ENCODE assay signal across 8 cellular contexts in the genomic region with DNA sequence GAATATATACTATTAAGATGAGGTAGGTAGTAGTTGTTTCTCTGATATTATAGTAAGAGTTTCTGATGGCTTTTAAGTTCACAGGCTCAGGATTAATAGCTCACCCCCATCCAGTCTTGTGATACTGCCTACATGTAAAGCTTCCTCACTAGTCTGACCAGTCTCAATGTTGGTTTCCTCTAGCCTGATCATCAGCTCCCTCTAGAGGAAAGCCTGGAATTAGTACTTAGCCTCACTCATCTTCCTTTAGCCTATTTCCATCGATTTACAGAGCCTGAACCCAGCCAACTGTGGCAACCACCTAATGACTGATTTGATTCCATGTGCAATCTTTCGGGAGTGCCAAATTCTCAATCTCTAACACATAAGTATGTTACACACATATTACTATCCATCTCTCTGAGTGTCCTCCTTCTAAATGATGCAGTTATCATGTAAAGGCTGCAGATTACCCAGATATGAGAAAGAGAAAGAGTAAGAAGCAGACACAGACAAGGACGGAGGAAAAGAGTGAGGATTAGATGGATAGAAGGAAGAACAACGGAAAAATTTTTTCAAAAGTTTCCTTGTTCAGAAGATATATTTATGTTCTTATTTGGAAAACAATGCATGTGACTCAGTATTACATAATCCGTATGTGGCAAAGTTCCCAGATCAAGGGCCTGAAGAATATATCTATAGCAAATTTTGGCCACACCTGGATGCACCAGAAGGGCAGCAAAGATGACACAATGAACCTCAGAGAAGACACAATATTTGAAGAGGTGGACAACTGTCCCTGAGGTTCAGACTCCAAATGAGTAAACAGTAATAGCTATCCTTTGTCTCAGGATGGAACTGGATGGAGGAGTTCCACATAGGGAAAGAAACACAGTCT.
DNase-seq lines count a peak whose midpoint lies in the region; ATAC-seq and TF ChIP-seq lines count a peak whose summit lies in the region.

No MANE protein-coding gene starts in this region.

- H2AK5ac ChIP-seq in H9 (ENCODE audit: insufficient read length, low read length): no peak overlapping the region

- no peak overlapping the region for H3K56ac ChIP-seq in H9 (ENCODE audit: insufficient read length, low read depth, low read length)

- no peak overlapping the region for H4K8ac ChIP-seq in H9 (replicated peaks; ENCODE audit: insufficient read length, low read depth, low read length)

- no peak overlapping the region for H3T11ph ChIP-seq in H9 (ENCODE audit: low read length)

- H4K20me1 ChIP-seq in H9 (ENCODE audit: control insufficient read depth, insufficient read depth, insufficient read length): no peaks in the 10 kb centered on the region

- H3K4me3 Mint-ChIP-seq in H9 (no peak overlapping the region), nephron progenitor cell (no peak overlapping the region)

- H3K4me3 ChIP-seq in AG10803 (ENCODE audit: low read length) (no peak overlapping the region), stomach (no peak overlapping the region), gastroesophageal sphincter (no peak overlapping the region)

- no peak overlapping the region for H2BK5ac ChIP-seq in H9 (ENCODE audit: insufficient read length, low read length)

- no peaks in the 10 kb centered on the region for H3K27me3 Mint-ChIP-seq in H9 (ENCODE audit: low read depth)
- no peaks in the 10 kb centered on the region for H3K27me3 Mint-ChIP-seq in nephron progenitor cell (ENCODE audit: low read depth, poor library complexity)

- TF ChIP-seq CTCF in AG10803 (conservative IDR thresholded peaks at IDR 0.05; ENCODE audit: low read length) (peak; percentile 51), H9 (conservative IDR thresholded peaks at IDR 0.05) (peak; percentile 77), nephron progenitor cell (IDR thresholded peaks at IDR 0.05) (peak; percentile 70), stomach (IDR thresholded peaks at IDR 0.05) (peak in 2 of 7 experiments; percentile 9 to 18), gastroesophageal sphincter (IDR thresholded peaks at IDR 0.05) (peak in 1 of 4 experiments; percentile 33)

- TF ChIP-seq EP300 in stomach (IDR thresholded peaks at IDR 0.05) (no peak), gastroesophageal sphincter (IDR thresholded peaks at IDR 0.05) (no peak)

- no peaks in the 10 kb centered on the region for H3K23me2 ChIP-seq in H9 (ENCODE audit: insufficient read length, low read depth, low read length, poor library complexity, severe bottlenecking)

- H2BK15ac ChIP-seq in H9 (ENCODE audit: low read depth, low read length): no peak overlapping the region

- no peak overlapping the region for H3K18ac ChIP-seq in H9 (ENCODE audit: insufficient read length, low read depth, low read length)

- H4K5ac ChIP-seq in H9 (ENCODE audit: insufficient read length, low read depth, low read length): no peak overlapping the region

- TF ChIP-seq POLR2A in stomach (IDR thresholded peaks at IDR 0.05) (no peak), gastroesophageal sphincter (IDR thresholded peaks at IDR 0.05) (no peak)

- intact Hi-C loops in stomach (cut with DNase I; ENCODE audit: low total_unique reads): no loop called here

- no peak overlapping the region for H2BK20ac ChIP-seq in H9 (ENCODE audit: low read depth, low read length, poor library complexity, severe bottlenecking)

- H3K9me3 Mint-ChIP-seq in H9 (no peaks in the 10 kb centered on the region; a peak in 1 of 5 replicates), nephron progenitor cell (no peaks in the 10 kb centered on the region)

- H3K79me1 ChIP-seq in H9 (ENCODE audit: insufficient read depth, low read depth, low read length, poor library complexity, severe bottlenecking): no peaks in the 10 kb centered on the region

- H3K9ac ChIP-seq in H9 (ENCODE audit: extremely low read depth, insufficient read length, low read length): no peak overlapping the region

- H2BK120ac ChIP-seq in H9 (ENCODE audit: low read depth, low read length, poor library complexity, severe bottlenecking): no peak overlapping the region

- H3K27ac ChIP-seq in H9 (ENCODE audit: insufficient read length, low read depth, low read length) (no peak overlapping the region), stomach (no peak overlapping the region), gastroesophageal sphincter (no peak overlapping the region)

- H3K14ac ChIP-seq in H9 (ENCODE audit: insufficient read depth, low read length): no peak overlapping the region

- no peak overlapping the region for H3K23ac ChIP-seq in H9 (ENCODE audit: insufficient read length, low read depth, low read length)

- H3K4me1 ChIP-seq in H9 (ENCODE audit: insufficient read depth, low read length): no peaks in the 10 kb centered on the region
- H3K4me1 ChIP-seq in stomach: no peaks in the 10 kb centered on the region
- no peaks in the 10 kb centered on the region for H3K4me1 ChIP-seq in gastroesophageal sphincter

- no peak overlapping the region for H4K91ac ChIP-seq in H9 (ENCODE audit: insufficient read length, low read depth, low read length)

- H2BK12ac ChIP-seq in H9 (ENCODE audit: insufficient read length, low read depth, low read length): no peak overlapping the region

- no peak overlapping the region for H3K27ac Mint-ChIP-seq in H9
- no peak overlapping the region for H3K27ac Mint-ChIP-seq in nephron progenitor cell

- no peaks in the 10 kb centered on the region for H3K79me2 ChIP-seq in H9 (ENCODE audit: insufficient read depth, low read length)

- H3K36me3 Mint-ChIP-seq in H9 (ENCODE audit: insufficient read depth in 1 of 3, low read depth in 3 of 3) (no peaks in the 10 kb centered on the region), nephron progenitor cell (ENCODE audit: low read depth) (no peaks in the 10 kb centered on the region)

- H3K9me3 ChIP-seq in H9 (ENCODE audit: control insufficient read depth, low read depth, low read length): no peaks in the 10 kb centered on the region
- no peaks in the 10 kb centered on the region for H3K9me3 ChIP-seq in stomach
- H3K9me3 ChIP-seq in gastroesophageal sphincter: no peaks in the 10 kb centered on the region

- WGBS in H9 (ENCODE audit: extremely low coverage, insufficient read length, low lambda C conversion rate): no CpG with 5 or more reads among the region's 5 CpGs
- 47 to 53% (median 49%) methylated on average over 5 of the region's 5 CpGs for WGBS in stomach, 5 donors
- WGBS in gastroesophageal sphincter (ENCODE audit: low coverage in 1 of 2), 2 donors: 39 to 42% methylated on average over 5 of the region's 5 CpGs

- H3K36me3 ChIP-seq in stomach (no peaks in the 10 kb centered on the region), gastroesophageal sphincter (no peaks in the 10 kb centered on the region)

- H3K27me3 ChIP-seq in H9 (ENCODE audit: insufficient read depth, low read length) (no peaks in the 10 kb centered on the region), stomach (no peaks in the 10 kb centered on the region), gastroesophageal sphincter (no peaks in the 10 kb centered on the region)

- no peak overlapping the region for H2AFZ ChIP-seq in H9 (ENCODE audit: low read length)

- ATAC-seq in gastroesophageal sphincter: no peak

- no peak overlapping the region for H3K4ac ChIP-seq in H9 (ENCODE audit: low read depth, low read length)

- H3K4me2 ChIP-seq in H9 (ENCODE audit: insufficient read depth, insufficient read length, low read length): no peak overlapping the region

- H3K4me1 Mint-ChIP-seq in H9 (no peaks in the 10 kb centered on the region), nephron progenitor cell (no peaks in the 10 kb centered on the region)

- DNase-seq in AG10803 (ENCODE audit: low read depth): peak; percentile 28
- DNase-seq in H9: peak; percentile 39
- DNase-seq in NCI-H446 (lab: John Stamatoyannopoulos, UW): peak; percentile 59 to 89
- peak; percentile 55 for DNase-seq in cerebellum (ENCODE audit: low spot score)
- peak; percentile 17 for DNase-seq in nephron progenitor cell
- DNase-seq in stomach: no peak
- no peak for DNase-seq in stimulated activated CD4-positive, alpha-beta T cell treated with anti-CD3 and anti-CD28 coated beads, Interleukin-2, amount 100 ng/mL, for 24 hours

Comparison
In these comparisons a context has a peak if more than half of its experiments do, and no peak if none do; other contexts are left out.
1. DNase-seq: peak in AG10803 (single experiment), H9 (single experiment), NCI-H446 (2 of 2), cerebellum (single experiment) and nephron progenitor cell (single experiment); none in stomach (single experiment) and stimulated activated CD4-positive, alpha-beta T cell treated with anti-CD3 and anti-CD28 coated beads, Interleukin-2, amount 100 ng/mL, for 24 hours (0 of 2).